ENCODE assay signal across 8 cellular contexts in genomic region chr9:85332487-85332886, GRCh38.
DNase-seq lines count a peak whose midpoint lies in the region; ATAC-seq, FAIRE-seq and TF ChIP-seq lines count a peak whose summit lies in the region.
"Had no signal": no experiment of that assay in that cellular context is flagged by ENCODE, and none has a peak within 500 bp of the region (broad histone marks: within the 10 kb centered on the region; RNA-seq: fewer than 3 reads in every experiment).

No MANE protein-coding gene starts in this region.

- H2AFZ ChIP-seq in HCT116 (ENCODE audit: low read depth, low read length, poor library complexity, severe bottlenecking) (no peak overlapping the region), SK-N-SH (ENCODE audit: low read depth) (no peak overlapping the region), keratinocyte (ENCODE audit: control insufficient read depth, low read length) (no peak overlapping the region)

- intact Hi-C loops in HCT116 (cut with micrococcal nuclease): loop anchor here (1.0 kb wide), 1 partner anchor 278 kb away; no protein-coding TSS in a partner anchor
- intact Hi-C loops in tibial artery (cut with DNase I; ENCODE audit: low total_unique reads): no loop called here

- peak; percentile 98 for ATAC-seq in HCT116
- ATAC-seq: heart left ventricle had no signal

- H3K27me3 ChIP-seq in HCT116 (ENCODE audit: insufficient read depth, low read length): peaks cover 36% of the 10 kb centered on the region
- H3K27me3 ChIP-seq in SK-N-SH (ENCODE audit: insufficient read depth): no peaks in the 10 kb centered on the region
- H3K27me3 ChIP-seq in keratinocyte (ENCODE audit: control insufficient read depth, extremely low read depth, insufficient read depth, low read length): no peaks in the 10 kb centered on the region
- H3K27me3 ChIP-seq in tibial artery: no peaks in the 10 kb centered on the region
- H3K27me3 ChIP-seq: heart left ventricle had no signal

- TF ChIP-seq RAD21 in HCT116 (IDR thresholded peaks at IDR 0.05; ENCODE audit: low read depth): peak; percentile 35
- peak; percentile 20; the same call in 1 of the 2 replicates for TF ChIP-seq RAD21 in SK-N-SH (IDR thresholded peaks at IDR 0.05; ENCODE audit: low read length)

- H3K9me2 ChIP-seq in HCT116 (ENCODE audit: insufficient read depth) (no peaks in the 10 kb centered on the region), SK-N-SH (no peaks in the 10 kb centered on the region)

- H4K20me1 ChIP-seq in HCT116 (ENCODE audit: insufficient read depth) (no peaks in the 10 kb centered on the region), SK-N-SH (ENCODE audit: insufficient read depth) (no peaks in the 10 kb centered on the region), keratinocyte (ENCODE audit: control insufficient read depth, extremely low read depth, insufficient read depth, low read length) (no peaks in the 10 kb centered on the region)

- no peak for FAIRE-seq in keratinocyte (lab: Jason Lieb, UNC)

- H3K4me3 ChIP-seq in HCT116 (replicated peaks in 1 of 2; ENCODE audit: low read depth in 1 of 2, low read length in 2 of 2): no peak overlapping the region
- H3K4me3 ChIP-seq in SK-N-SH (ENCODE audit: low read depth in 2 of 2, low read length in 1 of 2): no peak overlapping the region
- H3K4me3 ChIP-seq in keratinocyte (ENCODE audit: control insufficient read depth in 2 of 3, extremely low read depth in 1 of 3, insufficient read depth in 2 of 3, low read depth in 1 of 3, low read length in 3 of 3): no peak overlapping the region
- no peak overlapping the region for H3K4me3 ChIP-seq in tibial artery
- H3K4me3 ChIP-seq: heart left ventricle had no signal

- H3K9ac ChIP-seq in HCT116 (ENCODE audit: low read length) (no peak overlapping the region), SK-N-SH (no peak overlapping the region), keratinocyte (ENCODE audit: control insufficient read depth, extremely low read depth, insufficient read depth, low read length) (no peak overlapping the region)

- no peaks in the 10 kb centered on the region for H3K79me2 ChIP-seq in HCT116 (ENCODE audit: insufficient read depth, low read length)
- H3K79me2 ChIP-seq in SK-N-SH (ENCODE audit: insufficient read depth): no peaks in the 10 kb centered on the region
- H3K79me2 ChIP-seq in keratinocyte (ENCODE audit: control insufficient read depth, insufficient read depth, low read length): no peaks in the 10 kb centered on the region

- H3K4me2 ChIP-seq in HCT116 (ENCODE audit: low read length): no peak overlapping the region
- no peak overlapping the region for H3K4me2 ChIP-seq in SK-N-SH
- no peak overlapping the region for H3K4me2 ChIP-seq in keratinocyte (ENCODE audit: control insufficient read depth, extremely low read depth, insufficient read depth, low read depth, low read length)

- DNase-seq in Daoy (ENCODE audit: low read depth) (peak; percentile 37), HCT116 (ENCODE audit: low read depth, low spot score) (peak; percentile 18), SK-N-SH (peak; percentile 41), keratinocyte (ENCODE audit: low read depth, low spot score) (no peak), T1000 (lab: John Stamatoyannopoulos, UW) (no peak), tibial artery (no peak)
- no peak for DNase-seq in stimulated activated CD4-positive, alpha-beta T cell treated with anti-CD3 and anti-CD28 coated beads, Interleukin-2, amount 100 ng/mL, for 48 hours
- DNase-seq: heart left ventricle had no signal

- POLR2A ChIA-PET in HCT116 (lab: Charles Lee) (no interaction called here), SK-N-SH (lab: Yijun Ruan, JAX) (no interaction called here)

- no peaks in the 10 kb centered on the region for H3K36me3 ChIP-seq in HCT116 (ENCODE audit: control insufficient read depth in 1 of 2, insufficient read depth in 2 of 2, low read length in 2 of 2)
- no peaks in the 10 kb centered on the region for H3K36me3 ChIP-seq in SK-N-SH (replicated peaks in 1 of 2; ENCODE audit: control insufficient read depth in 1 of 2, insufficient read depth in 2 of 2, low read length in 1 of 2)
- no peaks in the 10 kb centered on the region for H3K36me3 ChIP-seq in keratinocyte (ENCODE audit: control insufficient read depth in 2 of 2, extremely low read depth in 1 of 2, insufficient read depth in 2 of 2, low read length in 2 of 2)
- H3K36me3 ChIP-seq in tibial artery: no peaks in the 10 kb centered on the region
- H3K36me3 ChIP-seq: heart left ventricle had no signal

- dilution Hi-C loops in keratinocyte (cut with MboI; ENCODE audit: extremely low pct_ligation_motif_present, low sequenced_read_pairs): no loop called here

- no peaks in the 10 kb centered on the region for H3K4me1 ChIP-seq in HCT116 (ENCODE audit: control insufficient read depth in 1 of 2, insufficient read depth in 2 of 2, low read length in 2 of 2)
- no peaks in the 10 kb centered on the region for H3K4me1 ChIP-seq in SK-N-SH (ENCODE audit: control insufficient read depth in 1 of 2, insufficient read depth in 2 of 2, low read depth in 1 of 2, low read length in 1 of 2)
- H3K4me1 ChIP-seq in keratinocyte (ENCODE audit: control insufficient read depth, extremely low read depth, insufficient read depth, low read length): no peaks in the 10 kb centered on the region
- H3K4me1 ChIP-seq in tibial artery: no peaks in the 10 kb centered on the region
- H3K4me1 ChIP-seq: heart left ventricle had no signal

- 48% methylated on average over 3 of the region's 4 CpGs for WGBS in SK-N-SH (ENCODE audit: low lambda C conversion rate)

- CTCF ChIA-PET in HCT116 (lab: Charles Lee): interaction anchor here (0.7 to 1.9 kb wide), 4 partner anchors 16 to 278 kb away, joined by 3 to 13 read pairs (median 3); no protein-coding TSS in a partner anchor
- CTCF ChIA-PET in SK-N-SH (lab: Yijun Ruan, JAX): interaction anchor here (0.7 to 1.6 kb wide), 4 partner anchors 20 to 278 kb away, joined by 3 to 9 read pairs (median 3); no protein-coding TSS in a partner anchor

- H3K9me3 ChIP-seq in HCT116 (ENCODE audit: control insufficient read depth in 1 of 2, insufficient read depth in 1 of 2, low read depth in 1 of 2, low read length in 2 of 2) (no peaks in the 10 kb centered on the region), SK-N-SH (no peaks in the 10 kb centered on the region), keratinocyte (ENCODE audit: control insufficient read depth, low read depth, low read length) (no peaks in the 10 kb centered on the region), tibial artery (no peaks in the 10 kb centered on the region)

- TF ChIP-seq POLR2A in HCT116 (IDR thresholded peaks at IDR 0.05; ENCODE audit: borderline replicate concordance, extremely low read depth, insufficient read depth, insufficient read length): no peak

- BruUV-seq in HCT116 (replicated peaks; lab: Mats Ljungman, UMichigan): no TSS peak

- H3K27ac ChIP-seq in HCT116 (ENCODE audit: low read depth, low read length) (no peak overlapping the region), SK-N-SH (ENCODE audit: low read depth in 2 of 2, low read length in 1 of 2) (no peak overlapping the region), keratinocyte (ENCODE audit: control insufficient read depth, insufficient read depth, low read length) (no peak overlapping the region), tibial artery (no peak overlapping the region)
- H3K27ac ChIP-seq: heart left ventricle had no signal

- peak; percentile 63 to 69 (median 63) for TF ChIP-seq CTCF in HCT116 (IDR thresholded peaks at IDR 0.05 in 2 of 3, conservative IDR thresholded peaks at IDR 0.05 in 1 of 3; ENCODE audit: borderline replicate concordance in 1 of 3, insufficient read depth in 1 of 3, low read depth in 2 of 3, low read length in 2 of 3)
- TF ChIP-seq CTCF in SK-N-SH (IDR thresholded peaks at IDR 0.05): peak; percentile 47
- TF ChIP-seq CTCF in keratinocyte (optimal IDR thresholded peaks at IDR 0.05 in 1 of 3, IDR thresholded peaks at IDR 0.05 in 1 of 3, conservative IDR thresholded peaks at IDR 0.05 in 1 of 3; ENCODE audit: extremely low read depth in 1 of 3, insufficient read depth in 2 of 3, low read length in 3 of 3): peak; percentile 18 to 33 (median 29)
- TF ChIP-seq CTCF in tibial artery (IDR thresholded peaks at IDR 0.05): no peak

- no peak for TF ChIP-seq EP300 in SK-N-SH (IDR thresholded peaks at IDR 0.05; ENCODE audit: borderline replicate concordance in 1 of 2, low read depth in 1 of 2, low read length in 1 of 2)

- RAD21 ChIA-PET in HCT116 (lab: Charles Lee; ENCODE audit: low non-redundant PET in 1 of 2, low total read pairs in 2 of 2, uncharacterized antibody in 2 of 2, unreplicated experiment in 2 of 2): no interaction called here

- H3K9me1 ChIP-seq in keratinocyte (ENCODE audit: control insufficient read depth, extremely low read depth, insufficient read depth, low read length): no peaks in the 10 kb centered on the region

- no peaks in the 10 kb centered on the region for H3F3A ChIP-seq in SK-N-SH (replicated peaks; ENCODE audit: insufficient read depth)

TF ChIP-seq in HCT116, 20 proteins besides CTCF, POLR2A, EP300 and RAD21 (continues in another document):
- TF ChIP-seq MAX (IDR thresholded peaks at IDR 0.05): no peak
- TF ChIP-seq CBX3 (IDR thresholded peaks at IDR 0.05; ENCODE audit: low read depth): no peak
- TF ChIP-seq TCF7L2 (IDR thresholded peaks at IDR 0.05; ENCODE audit: borderline replicate concordance, extremely low read depth, insufficient read depth, insufficient read length): no peak
- TF ChIP-seq ZFX (IDR thresholded peaks at IDR 0.05): no peak
- no peak for TF ChIP-seq ZNF274 (IDR thresholded peaks at IDR 0.05; ENCODE audit: low read depth, low read length)
- TF ChIP-seq SIN3A (IDR thresholded peaks at IDR 0.05; ENCODE audit: low read depth): no peak
- TF ChIP-seq EZH2 (IDR thresholded peaks at IDR 0.05): no peak

TF ChIP-seq in SK-N-SH, 30 proteins besides CTCF, POLR2A, EP300 and RAD21 (continues in another document):
- no peak for TF ChIP-seq RCOR1 (IDR thresholded peaks at IDR 0.05; ENCODE audit: low read length)
- TF ChIP-seq ELF1 (IDR thresholded peaks at IDR 0.05): no peak
- no peak for TF ChIP-seq POLR2AphosphoS5 (IDR thresholded peaks at IDR 0.05; ENCODE audit: low read depth, low read length)
- TF ChIP-seq TEAD4 (IDR thresholded peaks at IDR 0.05; ENCODE audit: borderline replicate concordance, insufficient read depth): no peak
- TF ChIP-seq CHD2 (IDR thresholded peaks at IDR 0.05; ENCODE audit: low read length, partially characterized antibody): no peak
- TF ChIP-seq GABPA (IDR thresholded peaks at IDR 0.05; ENCODE audit: low read depth): no peak
- no peak for TF ChIP-seq TCF12 (IDR thresholded peaks at IDR 0.05)
- TF ChIP-seq MAX (IDR thresholded peaks at IDR 0.05; ENCODE audit: low read depth): no peak
- no peak for TF ChIP-seq FOXJ3 (CRISPR knock-in tag; IDR thresholded peaks at IDR 0.05)

Comparison
In these comparisons a context has a peak if more than half of its experiments do, and no peak if none do; other contexts are left out.
1. DNase-seq: peak in Daoy (single experiment), HCT116 (single experiment) and SK-N-SH (single experiment); none in keratinocyte (single experiment), stimulated activated CD4-positive, alpha-beta T cell treated with anti-CD3 and anti-CD28 coated beads, Interleukin-2, amount 100 ng/mL, for 48 hours (0 of 2), T1000 (single experiment) and tibial artery (0 of 2).
2. CTCF ChIP-seq: peak in HCT116 (3 of 3), SK-N-SH (single experiment) and keratinocyte (3 of 3); none in tibial artery (0 of 2).